Comparison of ENCODE assay signal across 8 cellular contexts in the genomic region with DNA sequence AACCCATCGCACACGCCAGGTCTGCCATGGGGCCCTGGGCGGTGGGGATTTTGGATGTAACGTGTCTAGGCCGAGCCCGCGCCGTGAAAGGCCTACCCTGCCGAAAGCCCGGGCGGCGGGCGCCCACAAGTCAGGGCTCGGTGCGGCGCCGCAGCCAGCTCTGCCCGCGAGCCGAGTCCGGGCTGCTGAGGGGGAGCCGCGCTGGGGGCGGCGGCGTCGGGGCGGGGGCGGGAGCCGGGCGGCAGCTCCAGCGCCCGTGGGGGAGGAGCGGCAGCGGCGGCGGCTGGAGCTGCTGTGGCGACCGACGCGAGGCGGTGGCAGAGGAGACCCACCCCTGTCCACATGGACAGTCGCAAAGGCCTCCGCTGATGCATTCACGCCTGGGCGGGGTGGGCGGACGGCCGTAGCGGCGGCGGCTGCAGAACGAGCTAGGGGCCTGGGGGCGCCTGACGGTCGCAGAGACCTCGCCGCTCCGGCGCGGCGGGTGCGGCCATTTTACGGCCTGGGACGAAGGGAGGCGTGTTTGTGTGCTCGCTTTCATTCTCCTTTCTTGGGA. TPM values are rescaled to one million over a fixed set of nuclear protein-coding genes. Genes with fewer than 3 reads are reported as not detected.
A peak's percentile ranks its signal among the peaks of the same experiment; 100 is the strongest.
DNase-seq lines count a peak whose midpoint lies in the region; ATAC-seq and TF ChIP-seq lines count a peak whose summit lies in the region.

A gene with protein sequence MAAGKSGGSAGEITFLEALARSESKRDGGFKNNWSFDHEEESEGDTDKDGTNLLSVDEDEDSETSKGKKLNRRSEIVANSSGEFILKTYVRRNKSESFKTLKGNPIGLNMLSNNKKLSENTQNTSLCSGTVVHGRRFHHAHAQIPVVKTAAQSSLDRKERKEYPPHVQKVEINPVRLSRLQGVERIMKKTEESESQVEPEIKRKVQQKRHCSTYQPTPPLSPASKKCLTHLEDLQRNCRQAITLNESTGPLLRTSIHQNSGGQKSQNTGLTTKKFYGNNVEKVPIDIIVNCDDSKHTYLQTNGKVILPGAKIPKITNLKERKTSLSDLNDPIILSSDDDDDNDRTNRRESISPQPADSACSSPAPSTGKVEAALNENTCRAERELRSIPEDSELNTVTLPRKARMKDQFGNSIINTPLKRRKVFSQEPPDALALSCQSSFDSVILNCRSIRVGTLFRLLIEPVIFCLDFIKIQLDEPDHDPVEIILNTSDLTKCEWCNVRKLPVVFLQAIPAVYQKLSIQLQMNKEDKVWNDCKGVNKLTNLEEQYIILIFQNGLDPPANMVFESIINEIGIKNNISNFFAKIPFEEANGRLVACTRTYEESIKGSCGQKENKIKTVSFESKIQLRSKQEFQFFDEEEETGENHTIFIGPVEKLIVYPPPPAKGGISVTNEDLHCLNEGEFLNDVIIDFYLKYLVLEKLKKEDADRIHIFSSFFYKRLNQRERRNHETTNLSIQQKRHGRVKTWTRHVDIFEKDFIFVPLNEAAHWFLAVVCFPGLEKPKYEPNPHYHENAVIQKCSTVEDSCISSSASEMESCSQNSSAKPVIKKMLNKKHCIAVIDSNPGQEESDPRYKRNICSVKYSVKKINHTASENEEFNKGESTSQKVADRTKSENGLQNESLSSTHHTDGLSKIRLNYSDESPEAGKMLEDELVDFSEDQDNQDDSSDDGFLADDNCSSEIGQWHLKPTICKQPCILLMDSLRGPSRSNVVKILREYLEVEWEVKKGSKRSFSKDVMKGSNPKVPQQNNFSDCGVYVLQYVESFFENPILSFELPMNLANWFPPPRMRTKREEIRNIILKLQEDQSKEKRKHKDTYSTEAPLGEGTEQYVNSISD (plus strand): TSS at position 273 of the 556 bp plus-strand sequence. CDS start 645 bp downstream, outside the sequence.

- peak within 1 kb of the TSS; percentile 57 to 81 for H3K23ac ChIP-seq in mesenchymal stem cell (ENCODE audit: low read length in 2 of 2)

- peak within 1 kb of the TSS; percentile 94 for H3K4me3 ChIP-seq in effector memory CD4-positive, alpha-beta T cell (ENCODE audit: insufficient read depth, low read depth, low read length, poor library complexity, severe bottlenecking)
- peak within 1 kb of the TSS; percentile 81 to 91 for H3K4me3 ChIP-seq in mesenchymal stem cell (ENCODE audit: insufficient read depth in 1 of 2, low read depth in 1 of 2, low read length in 2 of 2)

- no peak for TF ChIP-seq CTCF in C4-2B (conservative IDR thresholded peaks at IDR 0.05)

- H4K91ac ChIP-seq in mesenchymal stem cell (ENCODE audit: low read length), result peak within 1 kb of the TSS; percentile 99

- H3K79me1 ChIP-seq in mesenchymal stem cell (replicated peaks; ENCODE audit: low read length, poor library complexity, severe bottlenecking), result no peaks in the 10 kb centered on the region

- H3K36me3 ChIP-seq in effector memory CD4-positive, alpha-beta T cell (ENCODE audit: control insufficient read depth, insufficient read depth, low read length), result peaks cover 4% of the 10 kb centered on the region
- no peaks in the 10 kb centered on the region for H3K36me3 ChIP-seq in mesenchymal stem cell (ENCODE audit: control insufficient read depth in 1 of 2, insufficient read depth in 2 of 2, low read depth in 1 of 2, low read length in 2 of 2)

- H3K4ac ChIP-seq in mesenchymal stem cell (ENCODE audit: low read depth in 1 of 2, low read length in 2 of 2), result peak within 1 kb of the TSS; percentile 93 to 97

- peak within 1 kb of the TSS; percentile 50 to 66 for H2BK12ac ChIP-seq in mesenchymal stem cell (ENCODE audit: low read length in 2 of 2)

- H2BK5ac ChIP-seq in mesenchymal stem cell (ENCODE audit: low read depth, low read length, poor library complexity, severe bottlenecking), result peak within 1 kb of the TSS; percentile 73

- peak within 1 kb of the TSS; percentile 100 for H3K9ac ChIP-seq in mesenchymal stem cell (ENCODE audit: low read length)

- H4K8ac ChIP-seq in mesenchymal stem cell (ENCODE audit: low read length), result peak within 1 kb of the TSS; percentile 96

- H3K18ac ChIP-seq in mesenchymal stem cell (ENCODE audit: low read depth in 1 of 2, low read length in 2 of 2), result peak within 1 kb of the TSS; percentile 95 to 100

- H2AK5ac ChIP-seq in mesenchymal stem cell (ENCODE audit: low read length, severe bottlenecking), result peak within 1 kb of the TSS; percentile 13

- H2AFZ ChIP-seq in mesenchymal stem cell (ENCODE audit: low read depth, low read length), result peak within 1 kb of the TSS; percentile 95

- peak within 1 kb of the TSS; percentile 98 for H3K27ac ChIP-seq in C4-2B
- peak within 1 kb of the TSS; percentile 92 for H3K27ac ChIP-seq in effector memory CD4-positive, alpha-beta T cell (ENCODE audit: insufficient read depth, low read length, poor library complexity, severe bottlenecking)
- peak within 1 kb of the TSS; percentile 92 for H3K27ac ChIP-seq in mesenchymal stem cell (ENCODE audit: low read length, poor library complexity, severe bottlenecking)

- peak within 1 kb of the TSS; percentile 94 for H2BK15ac ChIP-seq in mesenchymal stem cell (ENCODE audit: low read depth, poor library complexity, severe bottlenecking)

- under 1% methylated on average over 45 of the region's 67 CpGs for WGBS in mesenchymal stem cell

- peak; percentile 62 for DNase-seq in GM19238 (ENCODE audit: insufficient read length, low spot score)
- DNase-seq in NCI-H82 (lab: John Stamatoyannopoulos, UW), result peak; percentile 82
- DNase-seq in activated CD8-positive, alpha-beta memory T cell treated with anti-CD3 and anti-CD28 coated beads for 4 hours (ENCODE audit: low read depth in 2 of 2), result peak; percentile 50 to 56
- DNase-seq in effector memory CD4-positive, alpha-beta T cell, result peak; percentile 58 to 64 (median 59)
- DNase-seq in mesenchymal stem cell, result peak; percentile 87
- peak; percentile 42 for DNase-seq in stimulated activated CD8-positive, alpha-beta memory T cell treated with anti-CD3 and anti-CD28 coated beads, Interleukin-12 subunit alpha, Interleukin-12 subunit beta, amount 100 ng/mL, for 24 hours (ENCODE audit: extremely low read depth)

- peak within 1 kb of the TSS; percentile 97 for H3K14ac ChIP-seq in mesenchymal stem cell (ENCODE audit: low read length in 2 of 2)

- H3K4me1 ChIP-seq in effector memory CD4-positive, alpha-beta T cell (ENCODE audit: control insufficient read depth, insufficient read depth, low read length, poor library complexity, severe bottlenecking), result peaks cover 19% of the 10 kb centered on the region
- H3K4me1 ChIP-seq in mesenchymal stem cell (ENCODE audit: control insufficient read depth, insufficient read depth, low read depth, low read length), result peaks cover 5% of the 10 kb centered on the region

- no peaks in the 10 kb centered on the region for H3K27me3 ChIP-seq in effector memory CD4-positive, alpha-beta T cell (replicated peaks; ENCODE audit: control insufficient read depth, insufficient read depth, low read length, poor library complexity, severe bottlenecking)
- no peaks in the 10 kb centered on the region for H3K27me3 ChIP-seq in mesenchymal stem cell (ENCODE audit: control insufficient read depth in 1 of 2, insufficient read depth in 1 of 2, low read length in 2 of 2)

- no peaks in the 10 kb centered on the region for H3K9me3 ChIP-seq in effector memory CD4-positive, alpha-beta T cell (ENCODE audit: control insufficient read depth, low read length)
- H3K9me3 ChIP-seq in mesenchymal stem cell (ENCODE audit: control insufficient read depth, low read length), result no peaks in the 10 kb centered on the region

- H2BK120ac ChIP-seq in mesenchymal stem cell (ENCODE audit: low read depth, low read length), result peak within 1 kb of the TSS; percentile 86

- ATAC-seq in HG03432 (IDR thresholded peaks at IDR 0.05; ENCODE audit: unreplicated experiment), result peak; percentile 79

- peak within 1 kb of the TSS; percentile 82 for H3K4me2 ChIP-seq in mesenchymal stem cell (ENCODE audit: low read length, poor library complexity, severe bottlenecking)

RNA-seq across cellular contexts. Expression of the gene that starts here (rescaled TPM):
- 51.6 TPM for polyA plus RNA-seq in mesenchymal stem cell (2013, experiment 1 of 2)
- 50.6 TPM for polyA plus RNA-seq in mesenchymal stem cell (2013, experiment 2 of 2)

Comparison
In these comparisons a context has a peak if more than half of its experiments do, and no peak if none do; other contexts are left out.
1. Peak in every context shown above with its lines: DNase-seq, ATAC-seq, H3K4me3 ChIP-seq and H3K27ac ChIP-seq.